Comparison of ENCODE assay signal across 1 cellular context in the genomic region with DNA sequence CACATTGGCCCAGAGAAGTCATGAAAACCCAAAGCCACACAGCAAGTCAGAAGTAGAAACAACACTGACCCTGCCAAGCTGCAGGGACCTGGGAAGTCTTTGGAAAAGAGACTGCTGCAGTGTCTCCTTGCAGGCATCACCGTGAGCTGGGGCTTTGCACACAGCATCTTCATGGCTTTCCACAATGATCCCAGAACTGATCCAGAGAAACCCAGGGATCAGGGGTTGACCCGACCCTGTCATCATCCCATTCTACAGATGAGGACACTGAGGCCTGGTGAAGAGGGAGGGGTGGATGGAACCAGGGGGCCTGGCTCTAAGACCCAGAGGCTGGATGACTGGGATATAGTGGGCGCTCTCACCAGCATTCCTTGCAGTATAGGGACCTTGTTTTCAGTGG.
TF ChIP-seq lines count a peak whose summit lies in the region.

No MANE protein-coding gene starts in this region.

TF ChIP-seq in HepG2, 621 proteins besides CTCF, POLR2A, EP300 and RAD21:
- TF ChIP-seq MTA1 (CRISPR knock-in tag; IDR thresholded peaks at IDR 0.05; ENCODE audit: borderline replicate concordance) = no peak
- peak; percentile 76; the same call in 1 of the 2 replicates for TF ChIP-seq ZNF768 (CRISPR knock-in tag; IDR thresholded peaks at IDR 0.05)
- TF ChIP-seq, protein P1, sequence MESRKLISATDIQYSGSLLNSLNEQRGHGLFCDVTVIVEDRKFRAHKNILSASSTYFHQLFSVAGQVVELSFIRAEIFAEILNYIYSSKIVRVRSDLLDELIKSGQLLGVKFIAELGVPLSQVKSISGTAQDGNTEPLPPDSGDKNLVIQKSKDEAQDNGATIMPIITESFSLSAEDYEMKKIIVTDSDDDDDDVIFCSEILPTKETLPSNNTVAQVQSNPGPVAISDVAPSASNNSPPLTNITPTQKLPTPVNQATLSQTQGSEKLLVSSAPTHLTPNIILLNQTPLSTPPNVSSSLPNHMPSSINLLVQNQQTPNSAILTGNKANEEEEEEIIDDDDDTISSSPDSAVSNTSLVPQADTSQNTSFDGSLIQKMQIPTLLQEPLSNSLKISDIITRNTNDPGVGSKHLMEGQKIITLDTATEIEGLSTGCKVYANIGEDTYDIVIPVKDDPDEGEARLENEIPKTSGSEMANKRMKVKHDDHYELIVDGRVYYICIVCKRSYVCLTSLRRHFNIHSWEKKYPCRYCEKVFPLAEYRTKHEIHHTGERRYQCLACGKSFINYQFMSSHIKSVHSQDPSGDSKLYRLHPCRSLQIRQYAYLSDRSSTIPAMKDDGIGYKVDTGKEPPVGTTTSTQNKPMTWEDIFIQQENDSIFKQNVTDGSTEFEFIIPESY (CRISPR knock-in tag; IDR thresholded peaks at IDR 0.05) = no peak
- no peak for TF ChIP-seq ETV5 (CRISPR knock-in tag; IDR thresholded peaks at IDR 0.05; ENCODE audit: borderline replicate concordance)
- peak; percentile 70 for TF ChIP-seq ZNF629 (CRISPR knock-in tag; conservative IDR thresholded peaks at IDR 0.05)
- no peak for TF ChIP-seq ZNF350 (CRISPR knock-in tag; IDR thresholded peaks at IDR 0.05; ENCODE audit: borderline replicate concordance, low read depth)
- TF ChIP-seq ARNT (IDR thresholded peaks at IDR 0.05) = no peak
- no peak for TF ChIP-seq ZNF292 (CRISPR knock-in tag; IDR thresholded peaks at IDR 0.05; ENCODE audit: borderline replicate concordance, low read depth)
